In genomic region chrX:3631196-3631595, GRCh38 we compare ENCODE assay signal across 9 cellular contexts.
"Had no signal": no experiment of that assay in that cellular context is flagged by ENCODE, and none has a peak within 500 bp of the region (broad histone marks: within the 10 kb centered on the region; RNA-seq: fewer than 3 reads in every experiment).

No MANE protein-coding gene starts in this region.

- H3K4me3 ChIP-seq: GM23248, HAP-1, K562 had no signal

- H3K4me3 Mint-ChIP-seq: HFFc6 had no signal

- H3K9me3 Mint-ChIP-seq: HFFc6 had no signal

- ATAC-seq: HCT116, K562 had no signal

- DNase-seq: GM23248, GOT3, H7, HFFc6, IMR-90 had no signal

- H3K9me3 ChIP-seq: HAP-1 had no signal

- H3K27ac ChIP-seq: GM23248 had no signal

- FAIRE-seq: HTR-8/SVneo, K562 had no signal

- H3K27ac Mint-ChIP-seq: HFFc6 had no signal
